ENCODE assay signal across 32 cellular contexts in genomic region chr17:42950044-42950783, GRCh38. TPM values are rescaled to one million over a fixed set of nuclear protein-coding genes. Genes with fewer than 3 reads are reported as not detected.
"Had no signal": no experiment of that assay in that cellular context is flagged by ENCODE, and none has a peak within 500 bp of the region (broad histone marks: within the 10 kb centered on the region; RNA-seq: fewer than 3 reads in every experiment).

No MANE protein-coding gene starts in this region.

- H3K27me3 Mint-ChIP-seq: activated CD4-positive, alpha-beta memory T cell treated with anti-CD3 and anti-CD28 coated beads, Interleukin-2, amount 10 ng/mL, durations not matched to agents 7 days and 5 days; central memory CD8-positive, alpha-beta T cell; dendritic cell treated with granulocyte-macrophage colony-stimulating factor and Interleukin-4, amounts not matched to agents 40 ng/mL and 50 ng/mL, for 4 days; naive thymus-derived CD8-positive, alpha-beta T cell had no signal

- H2AFZ ChIP-seq: neural progenitor cell, parathyroid adenoma had no signal

- DNase-seq: activated CD4-positive, alpha-beta memory T cell treated with anti-CD3 and anti-CD28 coated beads, Interleukin-2, amount 10 ng/mL, durations not matched to agents 7 days and 5 days; activated CD4-positive, alpha-beta T cell treated with anti-CD3 and anti-CD28 coated beads for 4 hours; activated naive CD4-positive, alpha-beta T cell; activated T-cell treated with anti-CD3 and anti-CD28 coated beads, Interleukin-2, amount 50 U/mL, for 72 hours; endodermal cell; head of caudate nucleus; hypothalamus; immature natural killer cell; kidney; left colon; mammary epithelial cell; naive thymus-derived CD8-positive, alpha-beta T cell; occipital lobe; spleen; stimulated activated naive CD4-positive, alpha-beta T cell treated with Interleukin-2 at 50 U/mL for 16 hours; T-helper 9 cell; testis; transverse colon; uterus had no signal

- ATAC-seq: activated naive CD4-positive, alpha-beta T cell treated with anti-CD3 and anti-CD28 coated beads, Interleukin-2, amount 50 U/mL, for 72 hours; activated T-cell treated with anti-CD3 and anti-CD28 coated beads, Interleukin-2, amount 50 U/mL, for 72 hours; left colon; naive thymus-derived CD8-positive, alpha-beta T cell had no signal

- H3K9ac ChIP-seq: parathyroid adenoma had no signal

- H3K4me1 Mint-ChIP-seq: central memory CD8-positive, alpha-beta T cell; endodermal cell; immature natural killer cell; mesothelial cell of epicardium; naive thymus-derived CD8-positive, alpha-beta T cell; neural progenitor cell had no signal

- H3K4me3 Mint-ChIP-seq: activated CD4-positive, alpha-beta memory T cell treated with anti-CD3 and anti-CD28 coated beads, Interleukin-2, amount 10 ng/mL, durations not matched to agents 7 days and 5 days; activated T-cell treated with anti-CD3 and anti-CD28 coated beads, Interleukin-2, amount 50 U/mL, for 72 hours; central memory CD8-positive, alpha-beta T cell; dendritic cell treated with granulocyte-macrophage colony-stimulating factor and Interleukin-4, amounts not matched to agents 40 ng/mL and 50 ng/mL, for 4 days; endodermal cell; immature natural killer cell; mesothelial cell of epicardium; naive thymus-derived CD8-positive, alpha-beta T cell; neural progenitor cell had no signal

- H3K27ac ChIP-seq: esophagus muscularis mucosa, neural progenitor cell, parathyroid adenoma, right atrium auricular region, spleen, testis, transverse colon, uterus, VCaP had no signal

- H3K9me3 Mint-ChIP-seq: activated CD4-positive, alpha-beta memory T cell treated with anti-CD3 and anti-CD28 coated beads, Interleukin-2, amount 10 ng/mL, durations not matched to agents 7 days and 5 days; activated naive CD4-positive, alpha-beta T cell treated with anti-CD3 and anti-CD28 coated beads, Interleukin-2, amount 50 U/mL, for 72 hours; activated T-cell treated with anti-CD3 and anti-CD28 coated beads, Interleukin-2, amount 50 U/mL, for 72 hours; central memory CD8-positive, alpha-beta T cell; dendritic cell treated with granulocyte-macrophage colony-stimulating factor and Interleukin-4, amounts not matched to agents 40 ng/mL and 50 ng/mL, for 4 days; endodermal cell; immature natural killer cell; mesothelial cell of epicardium; neural progenitor cell had no signal

- H3K4me3 ChIP-seq: esophagus muscularis mucosa, neural progenitor cell, right atrium auricular region, spleen, testis, transverse colon, uterus had no signal

- H3K27me3 ChIP-seq: esophagus muscularis mucosa, neural progenitor cell, right atrium auricular region, spleen, testis, transverse colon, uterus had no signal

- H3K27ac Mint-ChIP-seq: activated CD4-positive, alpha-beta memory T cell treated with anti-CD3 and anti-CD28 coated beads, Interleukin-2, amount 10 ng/mL, durations not matched to agents 7 days and 5 days; activated T-cell treated with anti-CD3 and anti-CD28 coated beads, Interleukin-2, amount 50 U/mL, for 72 hours; dendritic cell treated with granulocyte-macrophage colony-stimulating factor and Interleukin-4, amounts not matched to agents 40 ng/mL and 50 ng/mL, for 4 days; endodermal cell; mesothelial cell of epicardium; neural progenitor cell had no signal

- H3K36me3 ChIP-seq: neural progenitor cell, uterus had no signal

- H3K9me3 ChIP-seq: esophagus muscularis mucosa, right atrium auricular region, spleen, testis, transverse colon, uterus had no signal

- FAIRE-seq: bronchial epithelial cell, kidney, TTC549 had no signal

- H3K4me2 ChIP-seq: neural progenitor cell had no signal

- H3K4me1 ChIP-seq: neural progenitor cell, parathyroid adenoma, right atrium auricular region, spleen, testis, uterus had no signal

RNA-seq across cellular contexts. Expression of gene PTGES3L, which starts 29.7 kb away (rescaled TPM):
- polyA plus RNA-seq: immature natural killer cell had no signal

RNA-seq across cellular contexts. Expression of gene G6PC1, which starts 49.6 kb away (rescaled TPM):
- total RNA-seq: activated CD4-positive, alpha-beta memory T cell treated with anti-CD3 and anti-CD28 coated beads, Interleukin-2, amount 10 ng/mL, durations not matched to agents 7 days and 5 days; activated naive CD4-positive, alpha-beta T cell treated with anti-CD3 and anti-CD28 coated beads, Interleukin-2, amount 50 U/mL, for 72 hours; activated T-cell treated with anti-CD3 and anti-CD28 coated beads, Interleukin-2, amount 50 U/mL, for 72 hours; bronchial epithelial cell; endodermal cell; mammary epithelial cell; mesothelial cell of epicardium; naive thymus-derived CD8-positive, alpha-beta T cell; occipital lobe; pulmonary artery endothelial cell; right atrium auricular region; spleen; T-helper 1 cell treated with Interleukin-12 subunit alpha and Interleukin-12 subunit beta and Interleukin-4 antibody, amounts not matched to agents 30 ng/mL and 1 ng/mL, for 36 hours; uterus had no signal
- polyA plus RNA-seq: immature natural killer cell; mammary epithelial cell; naive thymus-derived CD8-positive, alpha-beta T cell; spleen had no signal
